Comparison of ENCODE assay signal across 8 cellular contexts in genomic region chr17:7835818-7836595, GRCh38. TPM values are rescaled to one million over a fixed set of nuclear protein-coding genes. Genes with fewer than 3 reads are reported as not detected.
A peak's percentile ranks its signal among the peaks of the same experiment; 100 is the strongest.
DNase-seq lines count a peak whose midpoint lies in the region; ATAC-seq, FAIRE-seq and TF ChIP-seq lines count a peak whose summit lies in the region.

No MANE protein-coding gene starts in this region.

- peaks cover 4 to 16% of the 10 kb centered on the region in 2 donors for H3K4me1 ChIP-seq in small intestine (ENCODE audit: control insufficient read depth in 2 of 2, insufficient read depth in 1 of 2, low read depth in 1 of 2, low read length in 1 of 2)

- DNase-seq in AG04449 (ENCODE audit: low read depth, low spot score): no peak
- peak; percentile 74 for DNase-seq in RKO (ENCODE audit: low spot score)
- peak in 47 of 61 donors; percentile 33 to 90 (median 61) for DNase-seq in caudate nucleus (lab: John Stamatoyannopoulos, UW)
- DNase-seq in kidney epithelial cell (ENCODE audit: low read depth): no peak
- peak; percentile 88 for DNase-seq in small intestine

- ATAC-seq in GM18502 (IDR thresholded peaks at IDR 0.05; ENCODE audit: poor library complexity, unreplicated experiment) (peak; percentile 30), HG03280 (IDR thresholded peaks at IDR 0.05; ENCODE audit: unreplicated experiment) (peak; percentile 34), HG02970 (IDR thresholded peaks at IDR 0.05; ENCODE audit: low FRiP score, unreplicated experiment) (no peak)

- POLR2A ChIA-PET in AG04449 (lab: Yijun Ruan, JAX): interaction anchor here (1.0 to 3.6 kb wide), 4 partner anchors 8 to 150 kb away, joined by 3 to 23 read pairs (median 11); partner anchors contain the start of genes NAA38 and TP53

- TF ChIP-seq CTCF in AG04449 (IDR thresholded peaks at IDR 0.05; ENCODE audit: insufficient read depth, low read length, missing control alignments) (no peak), kidney epithelial cell (IDR thresholded peaks at IDR 0.05; ENCODE audit: insufficient read depth, low read length, poor library complexity, severe bottlenecking) (no peak)

- FAIRE-seq in small intestine (lab: Jason Lieb, UNC): no peak

- peak overlapping the region; percentile 83 for H3K4me3 ChIP-seq in AG04449 (ENCODE audit: low read depth, low read length)
- peak overlapping the region; percentile 68 for H3K4me3 ChIP-seq in kidney epithelial cell (ENCODE audit: low read depth, low read length)
- peak overlapping the region; percentile 61 to 88 for H3K4me3 ChIP-seq in small intestine (ENCODE audit: low read depth in 1 of 2, low read length in 2 of 2)

- H3K27ac ChIP-seq in caudate nucleus (ENCODE audit: low read depth, low read length) (peak overlapping the region; percentile 98), small intestine (ENCODE audit: low read depth in 1 of 2, low read length in 1 of 2) (peak overlapping the region; percentile 94 to 98)

- WGBS in small intestine, 3 donors: 0% methylated on average over 55 to 61 of the region's 61 CpGs

- H3K36me3 ChIP-seq in kidney epithelial cell (ENCODE audit: control insufficient read depth, insufficient read depth, low read length) (peaks cover 2% of the 10 kb centered on the region), small intestine (ENCODE audit: control insufficient read depth in 2 of 2, insufficient read depth in 2 of 2, low read length in 2 of 2) (no peaks in the 10 kb centered on the region)

- H3K27me3 ChIP-seq in kidney epithelial cell (ENCODE audit: control insufficient read depth, insufficient read depth, low read length): no peaks in the 10 kb centered on the region
- no peaks in the 10 kb centered on the region for H3K27me3 ChIP-seq in small intestine (ENCODE audit: control insufficient read depth in 2 of 2, insufficient read depth in 2 of 2, low read length in 2 of 2)

- CTCF ChIA-PET in AG04449 (lab: Yijun Ruan, JAX): interaction anchor here (0.9 to 5.7 kb wide), 15 partner anchors 10 to 221 kb away, joined by 3 to 40 read pairs (median 6); no protein-coding TSS in a partner anchor

- H3K9me3 ChIP-seq in small intestine (ENCODE audit: control insufficient read depth, low read depth): no peaks in the 10 kb centered on the region

RNA-seq across cellular contexts. Expression of gene KDM6B, which starts 2.0 kb away (rescaled TPM):
- total RNA-seq in kidney epithelial cell: 15.6 and 20.4 TPM in 2 replicates
- polyA plus RNA-seq in small intestine: 10 to 100 TPM in 2 of 3 donors, 1 to 10 TPM in 1; 8.4 to 26.1 (median 11.2) TPM

RNA-seq across cellular contexts. Expression of gene TMEM88, which starts 18.9 kb away (rescaled TPM):
- 3.5 and 4.3 TPM in 2 replicates for total RNA-seq in kidney epithelial cell
- 10 to 100 TPM in 1 of 3 donors, 1 to 10 TPM in 2; 3.8 to 17.5 (median 8.9) TPM for polyA plus RNA-seq in small intestine

RNA-seq across cellular contexts. Expression of gene NAA38, which starts 21.4 kb away (rescaled TPM):
- total RNA-seq in kidney epithelial cell: 50.5 and 51.0 TPM in 2 replicates
- 100 to 1,000 TPM in 1 of 3 donors, 10 to 100 TPM in 2; 70.0 to 142 (median 76.7) TPM for polyA plus RNA-seq in small intestine

RNA-seq across cellular contexts. Expression of gene CYB5D1, which starts 21.8 kb away (rescaled TPM):
- total RNA-seq in kidney epithelial cell: 5.3 and 7.4 TPM in 2 replicates
- polyA plus RNA-seq in small intestine: 1 to 10 TPM; 4.9 to 7.9 (median 4.9) TPM

RNA-seq across cellular contexts. Expression of gene CHD3, which starts 52.6 kb away (rescaled TPM):
- total RNA-seq in kidney epithelial cell: 36.2 and 42.4 TPM in 2 replicates
- polyA plus RNA-seq in small intestine: 10 to 100 TPM; 23.7 to 60.4 (median 25.7) TPM

Comparison
In these comparisons a context has a peak if more than half of its experiments do, and no peak if none do; other contexts are left out.
1. DNase-seq: peak in RKO (single experiment), caudate nucleus (47 of 61) and small intestine (single experiment); none in AG04449 (single experiment) and kidney epithelial cell (single experiment).
2. Peak in every context shown above with its lines, with median percentiles within 50 percentile points of each other: H3K4me3 ChIP-seq.